Comparison of ENCODE assay signal across 8 cellular contexts in genomic region chr10:113854757-113855626, GRCh38. TPM values are rescaled to one million over a fixed set of nuclear protein-coding genes. Genes with fewer than 3 reads are reported as not detected.
DNase-seq lines count a peak whose midpoint lies in the region; ATAC-seq and TF ChIP-seq lines count a peak whose summit lies in the region.

No MANE protein-coding gene starts in this region.

- H3K4me1 Mint-ChIP-seq in activated B cell treated with CpG ODN at 0.5 μM for 24 hours: peaks cover 59% of the 10 kb centered on the region

- H3K27me3 Mint-ChIP-seq in activated B cell treated with CpG ODN at 0.5 μM for 24 hours: no peaks in the 10 kb centered on the region

- DNase-seq in GM04503 (ENCODE audit: low read depth) (peak; percentile 25), Kasumi-1 (lab: John Stamatoyannopoulos, UW) (peak; percentile 74), activated B cell treated with CpG ODN at 0.5 μM for 24 hours (peak; percentile 69), choroid plexus epithelial cell (ENCODE audit: low read depth) (peak; percentile 54), kidney glomerular epithelial cell (lab: John Stamatoyannopoulos, UW) (peak; percentile 41)
- DNase-seq in stimulated activated CD4-positive, alpha-beta T cell treated with anti-CD3 and anti-CD28 coated beads, Interleukin-1b, Interleukin-23, amount 100 ng/mL, for 48 hours: peak; percentile 30

- ATAC-seq in GM21737 (IDR thresholded peaks at IDR 0.05; ENCODE audit: unreplicated experiment) (peak; percentile 26), activated B cell treated with CpG ODN at 0.5 μM for 24 hours (ENCODE audit: low read depth) (peak; percentile 65), GM18858 (IDR thresholded peaks at IDR 0.05; ENCODE audit: unreplicated experiment) (no peak)

- H3K9me3 Mint-ChIP-seq in activated B cell treated with CpG ODN at 0.5 μM for 24 hours: no peaks in the 10 kb centered on the region

- TF ChIP-seq CTCF in activated B cell treated with CpG ODN at 0.5 μM for 24 hours (IDR thresholded peaks at IDR 0.05): no peak
- no peak for TF ChIP-seq CTCF in choroid plexus epithelial cell (conservative IDR thresholded peaks at IDR 0.05; ENCODE audit: low read depth, low read length)

- POLR2A ChIA-PET in activated B cell treated with CpG ODN at 0.5 μM for 24 hours (lab: Charles Lee): interaction anchor here (0.5 kb wide), 1 partner anchor 131 kb away, joined by 3 read pairs; no protein-coding TSS in a partner anchor

- H3K27ac Mint-ChIP-seq in activated B cell treated with CpG ODN at 0.5 μM for 24 hours: peak overlapping the region; percentile 99

- peak overlapping the region; percentile 98 for H3K4me3 Mint-ChIP-seq in activated B cell treated with CpG ODN at 0.5 μM for 24 hours

- H3K36me3 Mint-ChIP-seq in activated B cell treated with CpG ODN at 0.5 μM for 24 hours (ENCODE audit: low read depth): peaks cover 25% of the 10 kb centered on the region

- H3K4me3 ChIP-seq in choroid plexus epithelial cell (ENCODE audit: low read depth, low read length): peak overlapping the region; percentile 87

- CTCF ChIA-PET in activated B cell treated with CpG ODN at 0.5 μM for 24 hours (lab: Charles Lee): no interaction called here

- intact Hi-C loops in activated B cell treated with CpG ODN at 0.5 μM for 24 hours (cut with micrococcal nuclease): loop anchor here (1.0 to 10.0 kb wide), 9 partner anchors 56 to 1480 kb away; partner anchors contain the start of genes ACSL5, ATRNL1, CASP7 and CCDC186

RNA-seq across cellular contexts. Expression of gene NHLRC2, which starts 0.5 kb away (rescaled TPM):
- total RNA-seq in activated B cell treated with CpG ODN at 0.5 μM for 24 hours: 40.3 and 43.9 TPM in 2 replicates

RNA-seq across cellular contexts. Expression of gene DCLRE1A, which starts 1.1 kb away (rescaled TPM):
- total RNA-seq in activated B cell treated with CpG ODN at 0.5 μM for 24 hours: 4.5 and 4.9 TPM in 2 replicates
